8 cellular contexts compared by ENCODE assay signal in the genomic region with DNA sequence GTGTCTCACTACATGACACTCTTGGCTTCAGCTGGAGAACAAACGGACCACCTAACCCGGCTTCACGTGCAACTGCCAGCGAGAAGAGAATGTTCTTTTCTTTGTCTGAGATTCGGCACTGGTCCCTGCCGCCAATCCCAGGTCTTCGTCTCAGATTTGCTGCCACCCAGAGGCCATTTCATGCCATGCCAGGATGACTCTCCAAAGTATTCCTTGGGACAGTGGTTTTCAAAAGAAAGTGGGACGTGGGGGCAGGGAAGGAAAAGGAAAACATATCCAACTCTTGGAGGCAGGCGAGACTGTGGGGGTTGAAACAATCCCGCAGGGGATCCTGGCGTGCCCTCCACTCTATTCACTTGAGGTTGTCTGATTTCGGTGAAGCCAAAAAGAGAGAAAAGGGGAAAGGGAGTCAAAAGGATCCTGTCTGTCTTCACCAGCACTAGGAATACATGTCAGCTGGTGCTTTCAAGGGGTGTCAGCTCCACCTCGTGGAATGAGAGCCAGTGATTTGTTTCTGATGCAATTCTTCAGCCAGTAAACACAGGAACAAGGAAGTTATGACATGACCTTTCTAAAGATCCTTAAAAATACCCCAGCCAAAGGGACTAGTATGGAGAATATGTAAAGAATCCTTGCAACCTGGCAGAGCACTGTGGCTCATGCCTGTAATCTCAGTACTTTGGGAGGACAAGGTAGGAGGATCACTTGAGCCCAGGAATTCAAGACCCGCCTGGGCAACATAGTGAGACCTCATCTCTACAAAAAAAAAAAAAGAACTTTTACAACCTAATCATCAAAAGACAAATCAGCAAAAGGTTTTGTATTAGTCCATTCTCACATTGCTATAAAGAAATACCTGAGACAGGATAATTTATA. TPM values are rescaled to one million over a fixed set of nuclear protein-coding genes. Genes with fewer than 3 reads are reported as not detected.
A peak's percentile ranks its signal among the peaks of the same experiment; 100 is the strongest.
DNase-seq lines count a peak whose midpoint lies in the region; ATAC-seq lines count a peak whose summit lies in the region.

No MANE protein-coding gene starts in this region.

- in situ Hi-C loops in SK-MEL-5 (cut with HindIII; ENCODE audit: low pct_unique_long_range_greater_than_20kb, low sequenced_read_pairs) = no loop called here

- no peaks in the 10 kb centered on the region for H3K36me3 ChIP-seq in MG63

- H3K4me3 Mint-ChIP-seq in effector memory CD8-positive, alpha-beta T cell = no peak overlapping the region

- H3K27ac Mint-ChIP-seq in effector memory CD8-positive, alpha-beta T cell = no peak overlapping the region

- no peaks in the 10 kb centered on the region for H3K27me3 ChIP-seq in MG63

- peak; percentile 73 for ATAC-seq in GM21825 (IDR thresholded peaks at IDR 0.05; ENCODE audit: unreplicated experiment)
- ATAC-seq in left lobe of liver = peak; percentile 94
- no peak for ATAC-seq in effector memory CD8-positive, alpha-beta T cell (replicated peaks)

- H3K9me3 ChIP-seq in MG63 = no peaks in the 10 kb centered on the region

- H3K4me1 Mint-ChIP-seq in effector memory CD8-positive, alpha-beta T cell (ENCODE audit: low read depth in 2 of 2) = peaks cover 4 to 5% of the 10 kb centered on the region in 2 donors

- H3K4me3 ChIP-seq in MG63 = no peak overlapping the region

- peak; percentile 84 for DNase-seq in GM03348 (ENCODE audit: low spot score)
- DNase-seq in MG63 = peak; percentile 75
- DNase-seq in SK-MEL-5 (ENCODE audit: low read depth, low spot score) = peak; percentile 86
- DNase-seq in cerebellar cortex (ENCODE audit: low spot score) = peak; percentile 61
- peak; percentile 71 for DNase-seq in left lobe of liver (ENCODE audit: low spot score)
- peak; percentile 30 for DNase-seq in stimulated activated CD4-positive, alpha-beta T cell treated with anti-CD3 and anti-CD28 coated beads, Interleukin-4, amount 100 ng/mL, for 1 hour
- DNase-seq in effector memory CD8-positive, alpha-beta T cell = no peak

- H3K9me3 Mint-ChIP-seq in effector memory CD8-positive, alpha-beta T cell = peaks cover 0 to 9% of the 10 kb centered on the region in 2 donors

- no peaks in the 10 kb centered on the region for H3K36me3 Mint-ChIP-seq in effector memory CD8-positive, alpha-beta T cell (ENCODE audit: insufficient read depth)

- H3K27me3 Mint-ChIP-seq in effector memory CD8-positive, alpha-beta T cell = peaks cover 32 to 39% of the 10 kb centered on the region in 2 donors

RNA-seq across cellular contexts. Expression of a gene that starts 41.0 kb away (rescaled TPM):
- not detected in 2 replicates for total RNA-seq in MG63 (2014; rRNA removed; shearing (Covaris generic); ENCODE audit: low replicate concordance)
- not detected in 2 replicates for total RNA-seq in SK-MEL-5 (2014; rRNA removed; shearing (Covaris generic))
- not detected in 2 replicates for polyA plus RNA-seq in SK-MEL-5 (2015; cell fraction: cytosol; rRNA removed)
- not detected in 2 replicates for polyA plus RNA-seq in SK-MEL-5 (2015; cell fraction: nucleus; rRNA removed)
- 2.4 TPM for total RNA-seq in left lobe of liver

RNA-seq across cellular contexts. Expression of a gene that starts 46.7 kb away (rescaled TPM):
- 39.4 and 86.8 TPM in 2 replicates for total RNA-seq in MG63 (2014; rRNA removed; shearing (Covaris generic); ENCODE audit: low replicate concordance)
- 8.1 and 9.0 TPM in 2 replicates for total RNA-seq in SK-MEL-5 (2014; rRNA removed; shearing (Covaris generic))
- 23.9 and 25.5 TPM in 2 replicates for polyA plus RNA-seq in SK-MEL-5 (2015; cell fraction: cytosol; rRNA removed)
- polyA plus RNA-seq in SK-MEL-5 (2015; cell fraction: nucleus; rRNA removed) = 22.2 and 29.0 TPM in 2 replicates
- 102 TPM for total RNA-seq in left lobe of liver

RNA-seq across cellular contexts. Expression of a gene that starts 57.6 kb away (rescaled TPM):
- total RNA-seq in MG63 (2014; rRNA removed; shearing (Covaris generic); ENCODE audit: low replicate concordance) = 126 and 171 TPM in 2 replicates
- total RNA-seq in SK-MEL-5 (2014; rRNA removed; shearing (Covaris generic)) = 71.2 and 76.2 TPM in 2 replicates
- 111 and 132 TPM in 2 replicates for polyA plus RNA-seq in SK-MEL-5 (2015; cell fraction: cytosol; rRNA removed)
- polyA plus RNA-seq in SK-MEL-5 (2015; cell fraction: nucleus; rRNA removed) = 66.8 and 70.5 TPM in 2 replicates
- total RNA-seq in left lobe of liver = 24.3 TPM

Comparison
In these comparisons a context has a peak if more than half of its experiments do, and no peak if none do; other contexts are left out.
1. DNase-seq: peak in GM03348 (single experiment), MG63 (single experiment), SK-MEL-5 (single experiment), cerebellar cortex (single experiment), left lobe of liver (single experiment) and stimulated activated CD4-positive, alpha-beta T cell treated with anti-CD3 and anti-CD28 coated beads, Interleukin-4, amount 100 ng/mL, for 1 hour (single experiment); none in effector memory CD8-positive, alpha-beta T cell (0 of 3).